ENCODE assay signal across 8 cellular contexts in the genomic region with DNA sequence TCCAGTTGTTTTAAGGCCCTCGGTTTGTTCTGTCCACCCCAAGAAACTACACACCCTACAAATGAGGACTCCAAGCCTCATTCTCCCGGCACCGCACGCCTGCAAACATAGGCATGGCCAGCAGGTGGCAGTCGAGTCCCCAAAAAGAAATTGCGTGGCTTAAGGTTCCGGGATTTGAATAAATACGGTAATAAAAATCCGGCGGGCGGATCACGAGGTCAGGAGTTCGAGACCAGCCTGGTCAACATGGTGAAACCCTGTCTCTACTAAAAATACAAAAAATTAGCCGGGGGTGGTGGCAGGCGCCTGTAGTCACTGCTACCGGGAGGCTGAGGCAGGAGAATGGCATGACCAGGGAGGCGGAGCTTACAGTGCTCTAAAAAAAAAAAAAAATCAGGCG. TPM values are rescaled to one million over a fixed set of nuclear protein-coding genes. Genes with fewer than 3 reads are reported as not detected.
A peak's percentile ranks its signal among the peaks of the same experiment; 100 is the strongest.
DNase-seq lines count a peak whose midpoint lies in the region; ATAC-seq and TF ChIP-seq lines count a peak whose summit lies in the region.

No MANE protein-coding gene starts in this region.

- H3K27me3 ChIP-seq in Loucy (ENCODE audit: insufficient read depth, low read length, poor library complexity, severe bottlenecking) (no peaks in the 10 kb centered on the region), WERI-Rb-1 (ENCODE audit: insufficient read depth, low read depth, severe bottlenecking) (peaks cover 17% of the 10 kb centered on the region)

- H3K36me3 Mint-ChIP-seq in brain: peaks cover 4% of the 10 kb centered on the region

- ATAC-seq in GM18867 (IDR thresholded peaks at IDR 0.05; ENCODE audit: unreplicated experiment) (peak; percentile 66), GM19328 (IDR thresholded peaks at IDR 0.05; ENCODE audit: unreplicated experiment) (no peak)

- CTCF ChIA-PET in AG04449 (lab: Yijun Ruan, JAX): no interaction called here

- peak overlapping the region in 2 of 5 experiments; percentile 55 to 74 for H3K4me3 Mint-ChIP-seq in brain

- H3K4me3 ChIP-seq in AG04449 (ENCODE audit: low read depth, low read length): no peak overlapping the region
- H3K4me3 ChIP-seq in Loucy (ENCODE audit: low read length, poor library complexity, severe bottlenecking): no peak overlapping the region
- H3K4me3 ChIP-seq in WERI-Rb-1 (ENCODE audit: low read depth, low read length): no peak overlapping the region

- no peaks in the 10 kb centered on the region for H3K79me2 ChIP-seq in Loucy (ENCODE audit: insufficient read depth, low read length)

- H3K9me3 Mint-ChIP-seq in brain: peaks cover 8 to 45% (median 10%) of the 10 kb centered on the region in 5 experiments

- no peaks in the 10 kb centered on the region for H4K20me1 ChIP-seq in Loucy (ENCODE audit: insufficient read depth, low read length, poor library complexity, severe bottlenecking)

- H2AFZ ChIP-seq in Loucy (ENCODE audit: low read length): peak overlapping the region; percentile 64; the same call in 1 of the 2 replicates

- TF ChIP-seq CTCF in AG04449 (IDR thresholded peaks at IDR 0.05; ENCODE audit: insufficient read depth, low read length, missing control alignments) (peak; percentile 56), Loucy (conservative IDR thresholded peaks at IDR 0.05; ENCODE audit: low read length) (peak; percentile 67), WERI-Rb-1 (IDR thresholded peaks at IDR 0.05; ENCODE audit: low read depth, low read length) (peak; percentile 70), brain (conservative IDR thresholded peaks at IDR 0.05) (peak; percentile 68 to 83)

- no peak overlapping the region for H3K4me2 ChIP-seq in Loucy (ENCODE audit: low read depth, low read length, poor library complexity, severe bottlenecking)

- peak overlapping the region in 2 of 5 experiments; percentile 77 to 78 for H3K27ac Mint-ChIP-seq in brain

- H3K9ac ChIP-seq in Loucy (ENCODE audit: low read depth, low read length, poor library complexity, severe bottlenecking): no peak overlapping the region

- H3K27me3 Mint-ChIP-seq in brain: peaks cover 9% of the 10 kb centered on the region

- H3K9me3 ChIP-seq in Loucy (ENCODE audit: insufficient read depth, low read depth, low read length) (no peaks in the 10 kb centered on the region), WERI-Rb-1 (ENCODE audit: severe bottlenecking) (no peaks in the 10 kb centered on the region)

- H3K4me1 ChIP-seq in Loucy (ENCODE audit: insufficient read depth, low read length, poor library complexity, severe bottlenecking): peaks cover 16% of the 10 kb centered on the region

- no peak overlapping the region for H3K27ac ChIP-seq in WERI-Rb-1

- DNase-seq in AG04449 (ENCODE audit: low read depth, low spot score) (no peak), WERI-Rb-1 (peak; percentile 66), kidney glomerular epithelial cell (lab: John Stamatoyannopoulos, UW) (peak; percentile 28)
- DNase-seq in stimulated activated CD4-positive, alpha-beta T cell treated with anti-CD3 and anti-CD28 coated beads, Interleukin-4, amount 100 ng/mL, for 4 hours: peak; percentile 69 to 80

- POLR2A ChIA-PET in AG04449 (lab: Yijun Ruan, JAX): no interaction called here

- 0 out of 2 replicates have a peak, but pooled peaks cover 2% of the 10 kb centered on the region for H3F3A ChIP-seq in Loucy (ENCODE audit: low read depth)

- H3K4me1 Mint-ChIP-seq in brain: peaks cover 18% of the 10 kb centered on the region

- no peaks in the 10 kb centered on the region for H3K9me2 ChIP-seq in Loucy (replicated peaks; ENCODE audit: low read depth, low read length)

- no peaks in the 10 kb centered on the region for H3K36me3 ChIP-seq in Loucy (ENCODE audit: insufficient read depth, low read length)
- H3K36me3 ChIP-seq in WERI-Rb-1: no peaks in the 10 kb centered on the region

RNA-seq across cellular contexts. Expression of gene CSF2RA, which starts 21.8 kb away (rescaled TPM):
- polyA plus RNA-seq in brain (ENCODE audit: insufficient read depth, low read depth, low replicate concordance): 2.9 TPM

RNA-seq across cellular contexts. Expression of gene CRLF2, which starts 34.4 kb away (rescaled TPM):
- polyA plus RNA-seq in brain (ENCODE audit: insufficient read depth, low read depth, low replicate concordance): not detected
